In genomic region chr18:72910045-72910444, GRCh38 we compare ENCODE assay signal across 15 cellular contexts. TPM values are rescaled to one million over a fixed set of nuclear protein-coding genes. Genes with fewer than 3 reads are reported as not detected.
DNase-seq lines count a peak whose midpoint lies in the region; ATAC-seq and TF ChIP-seq lines count a peak whose summit lies in the region.
"Had no signal": no experiment of that assay in that cellular context is flagged by ENCODE, and none has a peak within 500 bp of the region (broad histone marks: within the 10 kb centered on the region; RNA-seq: fewer than 3 reads in every experiment).

No MANE protein-coding gene starts in this region.

- CTCF ChIA-PET in PC-9 (lab: Charles Lee), result no interaction called here

- H3K79me2 ChIP-seq in PC-9 (ENCODE audit: low read depth), result no peaks in the 10 kb centered on the region

- 0 out of 2 replicates have a peak overlapping the region, but pooled peaks have one; percentile 48 for H2AFZ ChIP-seq in PC-9

- no peaks in the 10 kb centered on the region for H3K9me2 ChIP-seq in PC-9 (ENCODE audit: insufficient read depth)

- H3K9me3 ChIP-seq in MG63, result no peaks in the 10 kb centered on the region
- no peaks in the 10 kb centered on the region for H3K9me3 ChIP-seq in PC-9 (ENCODE audit: insufficient read depth, low read depth)

- no peaks in the 10 kb centered on the region for H3F3A ChIP-seq in PC-9 (ENCODE audit: insufficient read depth, low read depth)

- H3K4me2 ChIP-seq in PC-9, result no peak overlapping the region

- no TSS peak for BruUV-seq in PC-9 (replicated peaks; lab: Mats Ljungman, UMichigan)

- in situ Hi-C loops in astrocyte of the spinal cord (cut with HindIII; ENCODE audit: low sequenced_read_pairs), result no loop called here

- H3K4me3 ChIP-seq in MG63, result no peak overlapping the region
- no peak overlapping the region for H3K4me3 ChIP-seq in PC-9
- no peak overlapping the region for H3K4me3 ChIP-seq in astrocyte of the spinal cord (ENCODE audit: low read depth, low read length)
- no peak overlapping the region for H3K4me3 ChIP-seq in foreskin fibroblast (ENCODE audit: low read depth in 1 of 2, low read length in 2 of 2)
- H3K4me3 ChIP-seq: GM12878 had no signal

- no peaks in the 10 kb centered on the region for H4K20me1 ChIP-seq in PC-9 (ENCODE audit: insufficient read depth)

- H3K4me1 ChIP-seq in PC-9 (replicated peaks; ENCODE audit: insufficient read depth), result no peaks in the 10 kb centered on the region

- POLR2A ChIA-PET in PC-9 (lab: Charles Lee; ENCODE audit: unreplicated experiment), result no interaction called here

- TF ChIP-seq CTCF in PC-9 (conservative IDR thresholded peaks at IDR 0.05), result no peak
- TF ChIP-seq CTCF in astrocyte of the spinal cord (IDR thresholded peaks at IDR 0.05; ENCODE audit: low read depth, low read length), result no peak
- no peak for TF ChIP-seq CTCF in foreskin fibroblast (IDR thresholded peaks at IDR 0.05; ENCODE audit: low read depth, low read length)
- no peak for TF ChIP-seq CTCF in GM20000 (IDR thresholded peaks at IDR 0.05; ENCODE audit: extremely low read depth, missing control alignments)

- DNase-seq in MG63 (peak; percentile 66), PC-9 (no peak), astrocyte of the spinal cord (ENCODE audit: low read depth, low spot score) (peak; percentile 68), foreskin fibroblast (peak; percentile 1 to 20), hippocampal formation (lab: John Stamatoyannopoulos, UW) (no peak), GM20000 (ENCODE audit: low spot score) (no peak)
- DNase-seq: C1 segment of cervical spinal cord; Calu3; CD4-positive, alpha-beta T cell; DMS 273 treated with DMSO at 0.1 percent for 48 hours; HCEC 1CT had no signal

- H3K27me3 ChIP-seq in MG63 (no peaks in the 10 kb centered on the region), PC-9 (ENCODE audit: insufficient read depth, low read depth) (no peaks in the 10 kb centered on the region)

- intact Hi-C loops in PC-9 (cut with micrococcal nuclease; ENCODE audit: unreplicated experiment), result no loop called here

- no peak overlapping the region for H3K27ac ChIP-seq in PC-9

- ATAC-seq in GM21786 (IDR thresholded peaks at IDR 0.05; ENCODE audit: unreplicated experiment), result no peak
- ATAC-seq: GM12878 had no signal

- H3K36me3 ChIP-seq in MG63 (no peaks in the 10 kb centered on the region), PC-9 (ENCODE audit: low read depth) (no peaks in the 10 kb centered on the region)

RNA-seq across cellular contexts. Expression of gene NETO1, which starts 42.3 kb away (rescaled TPM):
- total RNA-seq in MG63 (2014; rRNA removed; shearing (Covaris generic); ENCODE audit: low replicate concordance), result not detected in 2 replicates
- not detected in 2 replicates for total RNA-seq in PC-9 (2021)
- total RNA-seq: Calu3; CD4-positive, alpha-beta T cell; G401; GM12878; H4 had no signal

Comparison
In these comparisons a context has a peak if more than half of its experiments do, and no peak if none do; other contexts are left out.
1. DNase-seq: peak in MG63 (single experiment), astrocyte of the spinal cord (single experiment) and foreskin fibroblast (2 of 2); none in PC-9 (0 of 2), hippocampal formation (0 of 2) and GM20000 (single experiment).